1 cellular context compared by ENCODE assay signal in genomic region chrX:153830632-153831434, GRCh38.
TF ChIP-seq lines count a peak whose summit lies in the region.

No MANE protein-coding gene starts in this region.

TF ChIP-seq in GM23338, 12 proteins besides CTCF, POLR2A, EP300 and RAD21:
- no peak for TF ChIP-seq ZNF462 (CRISPR knock-in tag; IDR thresholded peaks at IDR 0.05)
- TF ChIP-seq, protein P1, sequence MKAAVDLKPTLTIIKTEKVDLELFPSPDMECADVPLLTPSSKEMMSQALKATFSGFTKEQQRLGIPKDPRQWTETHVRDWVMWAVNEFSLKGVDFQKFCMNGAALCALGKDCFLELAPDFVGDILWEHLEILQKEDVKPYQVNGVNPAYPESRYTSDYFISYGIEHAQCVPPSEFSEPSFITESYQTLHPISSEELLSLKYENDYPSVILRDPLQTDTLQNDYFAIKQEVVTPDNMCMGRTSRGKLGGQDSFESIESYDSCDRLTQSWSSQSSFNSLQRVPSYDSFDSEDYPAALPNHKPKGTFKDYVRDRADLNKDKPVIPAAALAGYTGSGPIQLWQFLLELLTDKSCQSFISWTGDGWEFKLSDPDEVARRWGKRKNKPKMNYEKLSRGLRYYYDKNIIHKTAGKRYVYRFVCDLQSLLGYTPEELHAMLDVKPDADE (IDR thresholded peaks at IDR 0.05): no peak
- no peak for TF ChIP-seq EZH2phosphoT487 (IDR thresholded peaks at IDR 0.05; ENCODE audit: unreplicated experiment)
- TF ChIP-seq EZH2 (IDR thresholded peaks at IDR 0.05; ENCODE audit: low read depth, unreplicated experiment): no peak
- no peak for TF ChIP-seq ZNF331 (CRISPR knock-in tag; IDR thresholded peaks at IDR 0.05; ENCODE audit: low read depth)
- no peak for TF ChIP-seq CREB1 (CRISPR knock-in tag; IDR thresholded peaks at IDR 0.05; ENCODE audit: low read depth)
- no peak for TF ChIP-seq ZNF114 (CRISPR knock-in tag; IDR thresholded peaks at IDR 0.05)
- TF ChIP-seq REST (IDR thresholded peaks at IDR 0.05; ENCODE audit: unreplicated experiment): no peak
- no peak for TF ChIP-seq NANOG (IDR thresholded peaks at IDR 0.05; ENCODE audit: borderline replicate concordance)
- TF ChIP-seq JUNB (IDR thresholded peaks at IDR 0.05; ENCODE audit: unreplicated experiment): no peak
- no peak for TF ChIP-seq STAT1 (IDR thresholded peaks at IDR 0.05; ENCODE audit: unreplicated experiment)
